ENCODE assay signal across 8 cellular contexts in genomic region chr11:2420502-2421225, GRCh38. TPM values are rescaled to one million over a fixed set of nuclear protein-coding genes. Genes with fewer than 3 reads are reported as not detected.
A peak's percentile ranks its signal among the peaks of the same experiment; 100 is the strongest.
DNase-seq lines count a peak whose midpoint lies in the region; ATAC-seq, FAIRE-seq and TF ChIP-seq lines count a peak whose summit lies in the region.

No MANE protein-coding gene starts in this region.

- H3K79me2 ChIP-seq in K562 (ENCODE audit: control insufficient read depth, insufficient read depth, low read length) (no peaks in the 10 kb centered on the region), smooth muscle cell (ENCODE audit: low read depth) (no peaks in the 10 kb centered on the region)

- intact Hi-C loops in K562 (cut with micrococcal nuclease): loop anchor here (1.0 kb wide), 1 partner anchor 20 kb away; the partner anchor contains the start of gene TSSC4

- no peaks in the 10 kb centered on the region for H3F3A ChIP-seq in smooth muscle cell (ENCODE audit: low read depth)

- BruUV-seq in K562 (replicated peaks; lab: Mats Ljungman, UMichigan): no TSS peak

- peak; percentile 86 to 92 (median 91) for TF ChIP-seq CTCF in K562 (IDR thresholded peaks at IDR 0.05 in 2 of 3, conservative IDR thresholded peaks at IDR 0.05 in 1 of 3; ENCODE audit: insufficient read depth in 2 of 3, low read depth in 1 of 3, low read length in 3 of 3)
- TF ChIP-seq CTCF in smooth muscle cell (IDR thresholded peaks at IDR 0.05; ENCODE audit: borderline replicate concordance, insufficient read depth, poor library complexity, severe bottlenecking): peak; percentile 87

- H3K4me2 ChIP-seq in K562 (ENCODE audit: insufficient read depth, low read length): peak overlapping the region; percentile 23; the same call in 1 of the 2 replicates
- peak overlapping the region; percentile 74 for H3K4me2 ChIP-seq in smooth muscle cell

- H3K9me1 ChIP-seq in K562 (ENCODE audit: control insufficient read depth, insufficient read depth, low read length): peaks cover 2% of the 10 kb centered on the region

- H2AFZ ChIP-seq in K562 (ENCODE audit: low read depth, low read length) (peak overlapping the region; percentile 75), smooth muscle cell (ENCODE audit: low read depth) (peak overlapping the region; percentile 72)

- H4K20me1 ChIP-seq in K562 (replicated peaks; ENCODE audit: control insufficient read depth, insufficient read depth, low read length) (peaks cover 20% of the 10 kb centered on the region; the same call in 1 of the 2 replicates), smooth muscle cell (ENCODE audit: low read depth) (no peaks in the 10 kb centered on the region)

- TF ChIP-seq POLR2A in H54 (IDR thresholded peaks at IDR 0.05; ENCODE audit: low read depth, low read length) (no peak), K562 (conservative IDR thresholded peaks at IDR 0.05) (no peak)

- H3K4me3 ChIP-seq in K562 (no peak overlapping the region), iPS DF 6.9 (ENCODE audit: low read length) (no peak overlapping the region), smooth muscle cell (no peak overlapping the region)

- no peak for FAIRE-seq in H54 (lab: Jason Lieb, UNC)
- peak; percentile 64 for FAIRE-seq in K562 (lab: Jason Lieb, UNC)

- H3K4me1 ChIP-seq in K562 (replicated peaks in 1 of 2; ENCODE audit: control insufficient read depth in 2 of 2, insufficient read depth in 2 of 2, low read length in 2 of 2): peaks cover 0 to 54% of the 10 kb centered on the region in 2 experiments; a peak in 3 of 5 replicates
- 0 out of 2 replicates have a peak, but pooled peaks cover 1% of the 10 kb centered on the region for H3K4me1 ChIP-seq in iPS DF 6.9 (ENCODE audit: control insufficient read depth, insufficient read depth, low read length)
- H3K4me1 ChIP-seq in smooth muscle cell (ENCODE audit: low read depth): no peaks in the 10 kb centered on the region

- TF ChIP-seq EP300 in K562 (IDR thresholded peaks at IDR 0.05; ENCODE audit: low read length): no peak

- H3K9ac ChIP-seq in K562 (ENCODE audit: insufficient read depth in 1 of 2, low read depth in 2 of 2, low read length in 2 of 2) (peak overlapping the region in 1 of 2 experiments; percentile 74; a peak in 2 of 4 replicates), smooth muscle cell (ENCODE audit: low read depth) (no peak overlapping the region)

- no peak overlapping the region for H3K27ac ChIP-seq in K562 (ENCODE audit: extremely low read depth, low read depth, low read length)
- no peak overlapping the region for H3K27ac ChIP-seq in iPS DF 6.9 (ENCODE audit: low read length)
- H3K27ac ChIP-seq in smooth muscle cell (ENCODE audit: low read depth): no peak overlapping the region

- TF ChIP-seq RAD21 in K562 (CRISPR knock-in tag; conservative IDR thresholded peaks at IDR 0.05 in 1 of 2, IDR thresholded peaks at IDR 0.05 in 1 of 2): peak; percentile 86 to 92

- ATAC-seq in K562: peak; percentile 97
- no peak for ATAC-seq in HG03439 (IDR thresholded peaks at IDR 0.05; ENCODE audit: unreplicated experiment)

- H3K27me3 ChIP-seq in K562 (ENCODE audit: control insufficient read depth in 2 of 2, insufficient read depth in 2 of 2, low read length in 2 of 2): peaks cover 3 to 65% of the 10 kb centered on the region in 2 experiments; a peak in 4 of 5 replicates
- H3K27me3 ChIP-seq in iPS DF 6.9 (ENCODE audit: control insufficient read depth, insufficient read depth, low read length): no peaks in the 10 kb centered on the region
- H3K27me3 ChIP-seq in smooth muscle cell (ENCODE audit: low read depth): no peaks in the 10 kb centered on the region

- POLR2A ChIA-PET in K562 (lab: Yijun Ruan, JAX): interaction anchor here (0.5 to 4.3 kb wide), 6 partner anchors 9 to 222 kb away, joined by 3 to 24 read pairs (median 4); no protein-coding TSS in a partner anchor

- DNase-seq in CD1c-positive myeloid dendritic cell (ENCODE audit: extremely low spot score): peak; percentile 86
- DNase-seq in H54 (ENCODE audit: insufficient read length, low spot score): peak; percentile 93
- peak; percentile 54 to 62 for DNase-seq in NCI-H2081 (lab: John Stamatoyannopoulos, UW)
- DNase-seq in UCSD-AML1 (lab: John Stamatoyannopoulos, UW; ENCODE audit: unreplicated experiment): peak; percentile 81
- DNase-seq in K562 (ENCODE audit: extremely low read depth in 1 of 4, low spot score in 3 of 4): peak; percentile 82 to 93 (median 91)
- peak; percentile 68 for DNase-seq in iPS DF 6.9 (ENCODE audit: low read depth, low spot score)
- DNase-seq in smooth muscle cell (lab: John Stamatoyannopoulos, UW; ENCODE audit: unreplicated experiment): no peak

- H3K9me3 ChIP-seq in K562 (replicated peaks; ENCODE audit: control insufficient read depth, insufficient read depth, low read depth, low read length) (no peaks in the 10 kb centered on the region), iPS DF 6.9 (ENCODE audit: control insufficient read depth, insufficient read depth, low read length) (no peaks in the 10 kb centered on the region), smooth muscle cell (replicated peaks; ENCODE audit: low read depth) (no peaks in the 10 kb centered on the region)

- 15% methylated on average over 35 of the region's 44 CpGs for WGBS in K562 (ENCODE audit: insufficient coverage, low coverage, missing lambda C conversion rate)
- WGBS in iPS DF 6.9 (ENCODE audit: insufficient coverage, insufficient read length): no CpG with 5 or more reads among the region's 44 CpGs
- 39% methylated on average over 44 of the region's 44 CpGs for WGBS in smooth muscle cell (ENCODE audit: low lambda C conversion rate)

- in situ Hi-C loops in K562 (cut with MboI): no loop called here

- CTCF ChIA-PET in K562 (lab: Yijun Ruan, JAX; ENCODE audit: low intra/inter-chr PET ratio): interaction anchor here (0.6 to 4.3 kb wide), 10 partner anchors 20 to 254 kb away, joined by 3 to 85 read pairs (median 4); partner anchors contain the start of gene TSSC4

- H3K36me3 ChIP-seq in K562 (ENCODE audit: control insufficient read depth, insufficient read depth, low read length): no peaks in the 10 kb centered on the region
- H3K36me3 ChIP-seq in iPS DF 6.9 (ENCODE audit: control insufficient read depth, insufficient read depth, low read length): no peaks in the 10 kb centered on the region
- no peaks in the 10 kb centered on the region for H3K36me3 ChIP-seq in smooth muscle cell (ENCODE audit: low read depth)

RNA-seq across cellular contexts. Expression of gene TSSC4, which starts 20.1 kb away (rescaled TPM):
- 7.2 and 32.5 TPM in 2 replicates for total RNA-seq in K562 (2011; cell fraction: chromatin; rRNA removed; ENCODE audit: low replicate concordance)
- 37.2 and 47.1 TPM in 2 replicates for total RNA-seq in K562 (2011; cell fraction: nucleolus; rRNA removed)
- 21.3 and 24.4 TPM in 2 replicates for total RNA-seq in K562 (2011; cell fraction: nucleoplasm; rRNA removed)
- total RNA-seq in K562 (2014; rRNA removed) (53.4 and 63.9 TPM in 2 replicates), K562 (2014; rRNA removed; fragmentation: Illumina TruSeq; extraction: Trizol) (3.7 and 4.7 TPM in 2 replicates), K562 (2015; rRNA removed; fragmentation: Illumina TruSeq; extraction: Trizol) (35.3 and 35.5 TPM in 2 replicates), K562 (2021) (49.0 and 54.2 TPM in 2 replicates), smooth muscle cell (27.7 and 32.5 TPM in 2 replicates)
- polyA plus RNA-seq in K562 (2011; rRNA removed) (11.0 and 16.2 TPM in 2 replicates), K562 (2014; fragmentation: Illumina TruSeq; extraction: Trizol) (6.2 and 22.8 TPM in 2 replicates), K562 (2014; fragmentation: Nextera tagmentation; extraction: Ambion mirVana) (1 to 10 TPM in 1 of 2 experiments, under 1 TPM in 1; 0.41 to 2.8 TPM), K562 (2014; rRNA removed) (29.1 and 32.5 TPM in 2 replicates), smooth muscle cell (80.2 and 82.3 TPM in 2 replicates)
- polyA plus RNA-seq in K562 (2011; cell fraction: cytosol; rRNA removed): 17.0 and 45.2 TPM in 2 replicates
- polyA plus RNA-seq in K562 (2011; cell fraction: nucleus; rRNA removed): 24.0 and 35.2 TPM in 2 replicates
- polyA plus RNA-seq in K562 (2012): 37.3 and 42.1 TPM in 2 replicates
- 5.8 and 8.2 TPM in 2 replicates for polyA minus RNA-seq in K562 (2011; rRNA and poly(A)+ RNA removed)
- 13.1 and 16.7 TPM in 2 replicates for polyA minus RNA-seq in K562 (2011; cell fraction: cytosol; rRNA and poly(A)+ RNA removed)
- polyA minus RNA-seq in K562 (2011; cell fraction: nucleus; rRNA and poly(A)+ RNA removed): 26.9 and 33.5 TPM in 2 replicates

RNA-seq across cellular contexts. Expression of gene TRPM5, which starts 23.6 kb away (rescaled TPM):
- not detected in 2 replicates for total RNA-seq in K562 (2011; cell fraction: chromatin; rRNA removed; ENCODE audit: low replicate concordance)
- total RNA-seq in K562 (2011; cell fraction: nucleolus; rRNA removed): not detected in 2 replicates
- total RNA-seq in K562 (2011; cell fraction: nucleoplasm; rRNA removed): not detected in 2 replicates
- total RNA-seq in K562 (2014; rRNA removed): not detected in 2 replicates
- not detected in 2 replicates for total RNA-seq in K562 (2014; rRNA removed; fragmentation: Illumina TruSeq; extraction: Trizol)
- not detected in 2 replicates for total RNA-seq in K562 (2015; rRNA removed; fragmentation: Illumina TruSeq; extraction: Trizol)
- total RNA-seq in K562 (2021): not detected in 2 replicates
- not detected in 2 replicates for polyA plus RNA-seq in K562 (2011; rRNA removed)
- polyA plus RNA-seq in K562 (2011; cell fraction: cytosol; rRNA removed): not detected in 2 replicates
- polyA plus RNA-seq in K562 (2011; cell fraction: nucleus; rRNA removed): not detected in 2 replicates
- polyA plus RNA-seq in K562 (2012): 0.03 TPM in 1 of 2 replicates, not detected in the other
- polyA plus RNA-seq in K562 (2014; fragmentation: Illumina TruSeq; extraction: Trizol): not detected in 2 replicates
- not detected for polyA plus RNA-seq in K562 (2014; fragmentation: Nextera tagmentation; extraction: Ambion mirVana)
- polyA plus RNA-seq in K562 (2014; rRNA removed): not detected in 2 replicates
- polyA minus RNA-seq in K562 (2011; rRNA and poly(A)+ RNA removed): not detected in 2 replicates
- not detected in 2 replicates for polyA minus RNA-seq in K562 (2011; cell fraction: cytosol; rRNA and poly(A)+ RNA removed)
- polyA minus RNA-seq in K562 (2011; cell fraction: nucleus; rRNA and poly(A)+ RNA removed): not detected in 2 replicates
- not detected in 2 replicates for total RNA-seq in smooth muscle cell
- 0.06 TPM in 1 of 2 replicates, not detected in the other for polyA plus RNA-seq in smooth muscle cell

RNA-seq across cellular contexts. Expression of gene KCNQ1, which starts 24.1 kb away (rescaled TPM):
- total RNA-seq in K562 (2011; cell fraction: chromatin; rRNA removed; ENCODE audit: low replicate concordance): not detected in 2 replicates
- total RNA-seq in K562 (2011; cell fraction: nucleolus; rRNA removed): not detected in 2 replicates
- total RNA-seq in K562 (2011; cell fraction: nucleoplasm; rRNA removed): not detected in 2 replicates
- total RNA-seq in K562 (2014; rRNA removed): not detected in 2 replicates
- not detected in 2 replicates for total RNA-seq in K562 (2014; rRNA removed; fragmentation: Illumina TruSeq; extraction: Trizol)
- not detected in 2 replicates for total RNA-seq in K562 (2015; rRNA removed; fragmentation: Illumina TruSeq; extraction: Trizol)
- total RNA-seq in K562 (2021): 0.44 and 0.45 TPM in 2 replicates
- not detected in 2 replicates for polyA plus RNA-seq in K562 (2011; rRNA removed)
- polyA plus RNA-seq in K562 (2011; cell fraction: cytosol; rRNA removed): 0.01 and 0.06 TPM in 2 replicates
- not detected in 2 replicates for polyA plus RNA-seq in K562 (2011; cell fraction: nucleus; rRNA removed)
- polyA plus RNA-seq in K562 (2012): not detected in 2 replicates
- polyA plus RNA-seq in K562 (2014; fragmentation: Illumina TruSeq; extraction: Trizol): not detected in 2 replicates
- not detected for polyA plus RNA-seq in K562 (2014; fragmentation: Nextera tagmentation; extraction: Ambion mirVana)
- polyA plus RNA-seq in K562 (2014; rRNA removed): not detected in 2 replicates
- polyA minus RNA-seq in K562 (2011; rRNA and poly(A)+ RNA removed): not detected in 2 replicates
- not detected in 2 replicates for polyA minus RNA-seq in K562 (2011; cell fraction: cytosol; rRNA and poly(A)+ RNA removed)
- 0.13 TPM in 1 of 2 replicates, not detected in the other for polyA minus RNA-seq in K562 (2011; cell fraction: nucleus; rRNA and poly(A)+ RNA removed)
- total RNA-seq in smooth muscle cell: 0.45 and 2.3 TPM in 2 replicates
- 1.3 and 2.8 TPM in 2 replicates for polyA plus RNA-seq in smooth muscle cell

RNA-seq across cellular contexts. Expression of gene CD81, which starts 43.6 kb away (rescaled TPM):
- 93.5 and 278 TPM in 2 replicates for total RNA-seq in K562 (2011; cell fraction: chromatin; rRNA removed; ENCODE audit: low replicate concordance)
- 344 and 368 TPM in 2 replicates for total RNA-seq in K562 (2011; cell fraction: nucleolus; rRNA removed)
- total RNA-seq in K562 (2011; cell fraction: nucleoplasm; rRNA removed): 240 and 244 TPM in 2 replicates
- 43.3 and 67.2 TPM in 2 replicates for total RNA-seq in K562 (2014; rRNA removed)
- total RNA-seq in K562 (2014; rRNA removed; fragmentation: Illumina TruSeq; extraction: Trizol): 37.4 and 60.2 TPM in 2 replicates
- total RNA-seq in K562 (2015; rRNA removed; fragmentation: Illumina TruSeq; extraction: Trizol): 61.7 and 64.8 TPM in 2 replicates
- total RNA-seq in K562 (2021): 181 and 189 TPM in 2 replicates
- 76.9 and 103 TPM in 2 replicates for polyA plus RNA-seq in K562 (2011; rRNA removed)
- polyA plus RNA-seq in K562 (2011; cell fraction: cytosol; rRNA removed): 177 and 219 TPM in 2 replicates
- polyA plus RNA-seq in K562 (2011; cell fraction: nucleus; rRNA removed): 80.1 and 118 TPM in 2 replicates
- 157 and 238 TPM in 2 replicates for polyA plus RNA-seq in K562 (2012)
- polyA plus RNA-seq in K562 (2014; fragmentation: Illumina TruSeq; extraction: Trizol): 163 and 169 TPM in 2 replicates
- 1 to 10 TPM; 2.4 to 7.0 TPM for polyA plus RNA-seq in K562 (2014; fragmentation: Nextera tagmentation; extraction: Ambion mirVana)
- polyA plus RNA-seq in K562 (2014; rRNA removed): 105 and 114 TPM in 2 replicates
- polyA minus RNA-seq in K562 (2011; rRNA and poly(A)+ RNA removed): 67.7 and 102 TPM in 2 replicates
- polyA minus RNA-seq in K562 (2011; cell fraction: cytosol; rRNA and poly(A)+ RNA removed): 110 and 130 TPM in 2 replicates
- polyA minus RNA-seq in K562 (2011; cell fraction: nucleus; rRNA and poly(A)+ RNA removed): 23.2 and 30.1 TPM in 2 replicates
- total RNA-seq in smooth muscle cell: 191 and 219 TPM in 2 replicates
- polyA plus RNA-seq in smooth muscle cell: 519 and 543 TPM in 2 replicates
